ENCODE assay signal across 8 cellular contexts in genomic region chr7:33646992-33647391, GRCh38.
"Had no signal": no experiment of that assay in that cellular context is flagged by ENCODE, and none has a peak within 500 bp of the region (broad histone marks: within the 10 kb centered on the region; RNA-seq: fewer than 3 reads in every experiment).

No MANE protein-coding gene starts in this region.

- H3K36me3 ChIP-seq: HAP-1 had no signal

- H3K27ac Mint-ChIP-seq: HFFc6, IgD-negative memory B cell had no signal

- H3K9me3 ChIP-seq: HAP-1 had no signal

- DNase-seq: GM23248, GOT3, H7, HFFc6, KBM-7 had no signal

- H3K27ac ChIP-seq: GM23248 had no signal

- H3K27me3 Mint-ChIP-seq: IgD-negative memory B cell had no signal

- H3K4me3 Mint-ChIP-seq: HFFc6, IgD-negative memory B cell had no signal

- H3K9me3 Mint-ChIP-seq: HFFc6, IgD-negative memory B cell had no signal

- ATAC-seq: HCT116 had no signal

- H3K4me3 ChIP-seq: GM23248, HAP-1 had no signal
